In genomic region chr15:92011611-92012367, GRCh38 we compare ENCODE assay signal across 8 cellular contexts.
DNase-seq lines count a peak whose midpoint lies in the region; ATAC-seq, FAIRE-seq and TF ChIP-seq lines count a peak whose summit lies in the region.

No MANE protein-coding gene starts in this region.

- POLR2A ChIA-PET in A549 (lab: Yijun Ruan, JAX) = no interaction called here

- WGBS in A549 (ENCODE audit: missing lambda C conversion rate) = 62% methylated on average over 14 of the region's 14 CpGs

- peaks cover 13% of the 10 kb centered on the region for H3K4me1 ChIP-seq in A549

- no peak overlapping the region for H3K4me3 ChIP-seq in A549

- CTCF ChIA-PET in A549 (lab: Yijun Ruan, JAX) = interaction anchor here (1.2 kb wide), 1 partner anchor 15 kb away, joined by 3 read pairs; no protein-coding TSS in a partner anchor

- TF ChIP-seq CTCF in A549 (IDR thresholded peaks at IDR 0.05) = no peak

- no peak overlapping the region for H3K27ac ChIP-seq in A549

- TF ChIP-seq POLR2A in A549 (IDR thresholded peaks at IDR 0.05; ENCODE audit: low read length) = no peak

- ATAC-seq in A549 (peak; percentile 12 to 78; a peak in 3 of 6 replicates), GM21390 (IDR thresholded peaks at IDR 0.05; ENCODE audit: unreplicated experiment) (no peak), GM19463 (IDR thresholded peaks at IDR 0.05; ENCODE audit: unreplicated experiment) (no peak)

- FAIRE-seq in A549 (lab: Jason Lieb, UNC) = no peak

- DNase-seq in A549 (ENCODE audit: low read depth in 1 of 2, low spot score in 1 of 2) = no peak
- DNase-seq in HT1080 (ENCODE audit: low read depth) = peak; percentile 56
- peak; percentile 67 for DNase-seq in activated effector memory CD4-positive, alpha-beta T cell treated with anti-CD3 and anti-CD28 coated beads, Interleukin-2, amount 50 U/mL, for 16 hours
- peak; percentile 18 for DNase-seq in kidney glomerular epithelial cell (lab: John Stamatoyannopoulos, UW)
- DNase-seq in T-helper 9 cell = no peak
- no peak for DNase-seq in SHP77 treated with DMSO at 0.1 percent for 48 hours (lab: John Stamatoyannopoulos, UW)

- no peak for TF ChIP-seq EP300 in A549 (IDR thresholded peaks at IDR 0.05)

- TF ChIP-seq RAD21 in A549 (conservative IDR thresholded peaks at IDR 0.05 in 1 of 2, IDR thresholded peaks at IDR 0.05 in 1 of 2) = no peak

- no peaks in the 10 kb centered on the region for H3K9me3 ChIP-seq in A549

- peak overlapping the region; percentile 29 for H3K4me2 ChIP-seq in A549

TF ChIP-seq in A549, 52 proteins besides CTCF, POLR2A, EP300 and RAD21:
- no peak for TF ChIP-seq EHMT2 (IDR thresholded peaks at IDR 0.05; ENCODE audit: low read depth)
- TF ChIP-seq BHLHE40 (IDR thresholded peaks at IDR 0.05; ENCODE audit: low read depth, low read length) = no peak
- TF ChIP-seq FOSL2 (IDR thresholded peaks at IDR 0.05) = no peak
- no peak for TF ChIP-seq FOSL2 (CRISPR knock-in tag; IDR thresholded peaks at IDR 0.05)
- TF ChIP-seq RFX5 (IDR thresholded peaks at IDR 0.05) = no peak
- no peak for TF ChIP-seq KDM5A (IDR thresholded peaks at IDR 0.05)
- no peak for TF ChIP-seq NPAS2 (CRISPR knock-in tag; IDR thresholded peaks at IDR 0.05; ENCODE audit: borderline replicate concordance)
- TF ChIP-seq HES2 (IDR thresholded peaks at IDR 0.05) = no peak
- no peak for TF ChIP-seq FOSB (CRISPR knock-in tag; IDR thresholded peaks at IDR 0.05)
- TF ChIP-seq RCOR1 (IDR thresholded peaks at IDR 0.05; ENCODE audit: low read depth, low read length) = no peak
- no peak for TF ChIP-seq HOXB5 (CRISPR knock-in tag; IDR thresholded peaks at IDR 0.05)
- no peak for TF ChIP-seq SMC3 (IDR thresholded peaks at IDR 0.05)
- TF ChIP-seq CHD4 (IDR thresholded peaks at IDR 0.05; ENCODE audit: borderline replicate concordance) = no peak
- no peak for TF ChIP-seq E2F6 (IDR thresholded peaks at IDR 0.05; ENCODE audit: borderline replicate concordance, low read depth)
- no peak for TF ChIP-seq ESRRA (IDR thresholded peaks at IDR 0.05; ENCODE audit: borderline replicate concordance, low read length)
- no peak for TF ChIP-seq HEYL (CRISPR knock-in tag; IDR thresholded peaks at IDR 0.05)
- no peak for TF ChIP-seq NFE2L2 (conservative IDR thresholded peaks at IDR 0.05; ENCODE audit: low read length)
- no peak for TF ChIP-seq CEBPB (IDR thresholded peaks at IDR 0.05)
- TF ChIP-seq CBX8 (IDR thresholded peaks at IDR 0.05) = no peak
- no peak for TF ChIP-seq SREBF2 (IDR thresholded peaks at IDR 0.05)
- no peak for TF ChIP-seq USF2 (IDR thresholded peaks at IDR 0.05)
TF ChIP-seq in A549: peak in this region for 0.

Comparison
In these comparisons a context has a peak if more than half of its experiments do, and no peak if none do; other contexts are left out.
1. ATAC-seq: peak in A549 (2 of 2); none in GM21390 (single experiment) and GM19463 (single experiment).
2. DNase-seq: peak in HT1080 (single experiment), activated effector memory CD4-positive, alpha-beta T cell treated with anti-CD3 and anti-CD28 coated beads, Interleukin-2, amount 50 U/mL, for 16 hours (single experiment) and kidney glomerular epithelial cell (single experiment); none in A549 (0 of 2), T-helper 9 cell (single experiment) and SHP77 treated with DMSO at 0.1 percent for 48 hours (single experiment).